2 cellular contexts compared by ENCODE assay signal in the genomic region with DNA sequence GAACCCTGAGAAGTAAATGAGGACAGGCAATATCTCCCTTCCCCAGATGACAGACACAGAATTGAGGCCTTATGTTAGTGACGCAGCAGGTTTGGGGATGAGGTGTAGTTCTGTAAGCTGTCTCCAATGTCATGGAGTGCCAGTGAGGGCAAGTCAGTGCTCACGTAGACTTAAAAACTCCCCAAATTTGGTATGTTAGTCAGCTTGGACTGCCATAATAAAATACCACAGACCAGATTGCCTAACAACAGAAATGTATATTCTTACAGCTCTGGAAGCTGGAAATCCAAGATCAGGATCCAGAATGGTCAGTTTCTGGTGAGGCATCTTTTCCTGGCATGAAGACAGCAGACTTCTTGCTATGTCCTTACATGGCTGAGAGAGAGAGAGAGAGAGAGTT.
TF ChIP-seq lines count a peak whose summit lies in the region.

No MANE protein-coding gene starts in this region.

TF ChIP-seq in IMR-90, 13 proteins besides CTCF, POLR2A, EP300 and RAD21:
- TF ChIP-seq MAFK (IDR thresholded peaks at IDR 0.05; ENCODE audit: low read depth, low read length) (no peak), NFE2L2 (IDR thresholded peaks at IDR 0.05; ENCODE audit: low read depth, low read length) (no peak), CEBPB (IDR thresholded peaks at IDR 0.05; ENCODE audit: low read depth, low read length) (peak; percentile 68)
- TF ChIP-seq, protein P1, sequence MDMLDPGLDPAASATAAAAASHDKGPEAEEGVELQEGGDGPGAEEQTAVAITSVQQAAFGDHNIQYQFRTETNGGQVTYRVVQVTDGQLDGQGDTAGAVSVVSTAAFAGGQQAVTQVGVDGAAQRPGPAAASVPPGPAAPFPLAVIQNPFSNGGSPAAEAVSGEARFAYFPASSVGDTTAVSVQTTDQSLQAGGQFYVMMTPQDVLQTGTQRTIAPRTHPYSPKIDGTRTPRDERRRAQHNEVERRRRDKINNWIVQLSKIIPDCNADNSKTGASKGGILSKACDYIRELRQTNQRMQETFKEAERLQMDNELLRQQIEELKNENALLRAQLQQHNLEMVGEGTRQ (IDR thresholded peaks at IDR 0.05; ENCODE audit: low read depth, low read length), result no peak

TF ChIP-seq in K562, 482 proteins besides CTCF, POLR2A, EP300 and RAD21:
- no peak for TF ChIP-seq MED1 (CRISPR knock-in tag; IDR thresholded peaks at IDR 0.05; ENCODE audit: borderline replicate concordance)
- TF ChIP-seq NFE2 (IDR thresholded peaks at IDR 0.05; ENCODE audit: low read depth), result 0 out of 2 replicates have a peak, but pooled peaks have one; percentile 2
- TF ChIP-seq MAFG (tag; conservative IDR thresholded peaks at IDR 0.05), result peak; percentile 63
